In the genomic region with DNA sequence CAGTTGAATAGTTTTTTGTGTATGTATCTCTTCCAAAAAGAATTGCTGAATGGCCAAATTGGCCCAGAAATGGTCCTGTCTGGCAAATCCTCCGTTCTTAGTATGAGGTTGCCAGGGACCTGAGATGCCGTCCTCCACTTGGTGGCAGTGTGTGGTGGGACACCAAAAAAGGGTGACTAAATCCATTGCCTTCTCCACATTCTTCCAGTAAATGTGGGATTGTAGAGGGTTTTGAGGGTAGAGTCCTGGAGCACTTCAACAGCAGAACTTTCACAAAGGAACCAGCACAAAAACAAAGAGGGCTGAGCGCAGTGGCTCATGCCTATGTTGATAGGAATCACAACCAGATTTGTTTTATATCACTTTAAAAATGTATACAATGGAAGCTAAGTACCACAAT, we compare ENCODE assay signal across 8 cellular contexts.
A peak's percentile ranks its signal among the peaks of the same experiment; 100 is the strongest.
DNase-seq lines count a peak whose midpoint lies in the region; ATAC-seq and TF ChIP-seq lines count a peak whose summit lies in the region.

No MANE protein-coding gene starts in this region.

- no peaks in the 10 kb centered on the region for H3K36me3 ChIP-seq in lower lobe of right lung

- no peak overlapping the region for H3K27ac ChIP-seq in lower lobe of right lung

- no peaks in the 10 kb centered on the region for H3K27me3 ChIP-seq in lower lobe of right lung (ENCODE audit: low read depth)

- in situ Hi-C loops in T47D (cut with HindIII; ENCODE audit: low pct_unique_long_range_greater_than_20kb, low sequenced_read_pairs): no loop called here

- no peaks in the 10 kb centered on the region for H3K9me3 ChIP-seq in lower lobe of right lung

- intact Hi-C loops in lower lobe of right lung (cut with DNase I): no loop called here

- TF ChIP-seq CTCF in lower lobe of right lung (IDR thresholded peaks at IDR 0.05): peak; percentile 37

- H3K4me1 ChIP-seq in lower lobe of right lung: no peaks in the 10 kb centered on the region

- peak; percentile 47 for ATAC-seq in GM18867 (IDR thresholded peaks at IDR 0.05; ENCODE audit: unreplicated experiment)
- ATAC-seq in lower lobe of right lung: no peak
- no peak for ATAC-seq in HG03521 (IDR thresholded peaks at IDR 0.05; ENCODE audit: unreplicated experiment)
- no peak for ATAC-seq in HG03571 (IDR thresholded peaks at IDR 0.05; ENCODE audit: unreplicated experiment)

- no peak overlapping the region for H3K4me3 ChIP-seq in lower lobe of right lung

- DNase-seq in C1 segment of cervical spinal cord (lab: John Stamatoyannopoulos, UW) (peak in 9 of 14 donors; percentile 8 to 39 (median 25)), NCI-H748 (lab: John Stamatoyannopoulos, UW; ENCODE audit: unreplicated experiment) (peak; percentile 54), T47D (ENCODE audit: low read depth in 1 of 2, low spot score in 1 of 2) (peak; percentile 19 to 42), lower lobe of right lung (no peak), NCI-H774 (lab: John Stamatoyannopoulos, UW) (no peak)

Comparison
In these comparisons a context has a peak if more than half of its experiments do, and no peak if none do; other contexts are left out.
1. DNase-seq: peak in C1 segment of cervical spinal cord (9 of 14), NCI-H748 (single experiment) and T47D (2 of 2); none in lower lobe of right lung (single experiment) and NCI-H774 (single experiment).